23 cellular contexts compared by ENCODE assay signal in the genomic region with DNA sequence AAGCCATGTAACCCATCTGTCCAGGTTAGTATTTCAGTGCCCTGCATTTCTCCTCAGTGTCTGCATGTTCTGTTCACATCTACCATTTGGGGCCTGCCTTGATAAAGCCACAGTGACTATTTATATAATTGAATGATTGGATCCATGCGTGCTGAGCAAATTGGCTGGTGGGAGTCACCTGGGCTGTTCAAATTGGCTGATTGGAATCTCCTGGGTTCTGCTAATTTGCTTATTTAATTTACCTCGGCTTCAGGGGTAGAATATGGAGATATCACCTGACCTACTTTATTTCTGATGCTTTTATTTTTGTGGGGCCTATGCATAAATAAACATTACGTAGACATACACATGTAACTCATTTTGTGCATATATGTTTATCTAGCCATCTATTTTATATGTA.
DNase-seq lines count a peak whose midpoint lies in the region; ATAC-seq and TF ChIP-seq lines count a peak whose summit lies in the region.
"Had no signal": no experiment of that assay in that cellular context is flagged by ENCODE, and none has a peak within 500 bp of the region (broad histone marks: within the 10 kb centered on the region; RNA-seq: fewer than 3 reads in every experiment).

No MANE protein-coding gene starts in this region.

- DNase-seq in SK-N-SH, result peak; percentile 56
- DNase-seq in GM23338 (ENCODE audit: low spot score), result no peak
- DNase-seq in activated naive CD8-positive, alpha-beta T cell treated with anti-CD3 and anti-CD28 coated beads, Interleukin-2, amount 50 U/mL, for 24 hours, result no peak
- DNase-seq in stimulated activated CD8-positive, alpha-beta memory T cell treated with anti-CD3 and anti-CD28 coated beads, Interleukin-4, amount 100 ng/mL, for 48 hours, result no peak
- DNase-seq: 8988T; ACHN; BE2C; C1 segment of cervical spinal cord; CD4-positive, alpha-beta memory T cell; CD4-positive, CD25-positive, alpha-beta regulatory T cell; CD8-positive, alpha-beta memory T cell; COR-L47; DMS 273 treated with DMSO at 0.1 percent for 48 hours; DMS153; DMS53; DMS79; DND-41; EL; GDM1 had no signal

- H3K27ac Mint-ChIP-seq in GM23338, result no peak overlapping the region
- no peak overlapping the region for H3K27ac Mint-ChIP-seq in activated naive CD8-positive, alpha-beta T cell treated with anti-CD3 and anti-CD28 coated beads, Interleukin-2, amount 50 U/mL, for 24 hours
- H3K27ac Mint-ChIP-seq: CD14-positive monocyte; CD4-positive, alpha-beta memory T cell; CD4-positive, CD25-positive, alpha-beta regulatory T cell; CD8-positive, alpha-beta memory T cell had no signal

- H3K9me3 Mint-ChIP-seq in GM23338, result peaks cover 6% of the 10 kb centered on the region; the same call in 2 of the 3 replicates
- H3K9me3 Mint-ChIP-seq in activated naive CD8-positive, alpha-beta T cell treated with anti-CD3 and anti-CD28 coated beads, Interleukin-2, amount 50 U/mL, for 24 hours, result peaks cover 13% of the 10 kb centered on the region

- H3F3A ChIP-seq in OCI-LY1 (ENCODE audit: insufficient read depth, low read length), result no peaks in the 10 kb centered on the region
- H3F3A ChIP-seq in SK-N-SH (replicated peaks; ENCODE audit: insufficient read depth), result no peaks in the 10 kb centered on the region
- no peaks in the 10 kb centered on the region for H3F3A ChIP-seq in GM23338 (replicated peaks; ENCODE audit: low read depth)

- ATAC-seq in GM23338, result no peak
- no peak for ATAC-seq in activated naive CD8-positive, alpha-beta T cell treated with anti-CD3 and anti-CD28 coated beads, Interleukin-2, amount 50 U/mL, for 24 hours
- ATAC-seq: GM12878 had no signal

- H3K27ac ChIP-seq in OCI-LY1 (ENCODE audit: low read depth, low read length, poor library complexity, severe bottlenecking) (peak overlapping the region; percentile 59), SK-N-SH (ENCODE audit: low read depth in 2 of 2, low read length in 1 of 2) (peak overlapping the region in 1 of 2 experiments; percentile 82; a peak in 2 of 4 replicates), GM23338 (ENCODE audit: low read depth) (no peak overlapping the region)
- H3K27ac ChIP-seq: BLaER1 had no signal

- TF ChIP-seq RAD21 in SK-N-SH (IDR thresholded peaks at IDR 0.05; ENCODE audit: low read length), result peak; percentile 34; the same call in 1 of the 2 replicates

- H3K4me3 ChIP-seq in OCI-LY1 (ENCODE audit: low read depth, low read length, poor library complexity, severe bottlenecking), result no peak overlapping the region
- no peak overlapping the region for H3K4me3 ChIP-seq in SK-N-SH (ENCODE audit: low read depth in 2 of 2, low read length in 1 of 2)
- H3K4me3 ChIP-seq in GM23338, result no peak overlapping the region
- H3K4me3 ChIP-seq: BLaER1, GM12878 had no signal

- H3K79me2 ChIP-seq in OCI-LY1 (ENCODE audit: insufficient read depth, low read length) (no peaks in the 10 kb centered on the region), SK-N-SH (ENCODE audit: insufficient read depth) (no peaks in the 10 kb centered on the region), GM23338 (replicated peaks; ENCODE audit: insufficient read depth) (no peaks in the 10 kb centered on the region)

- H3K27me3 ChIP-seq in OCI-LY1 (ENCODE audit: insufficient read depth, low read length) (no peaks in the 10 kb centered on the region), SK-N-SH (ENCODE audit: insufficient read depth) (no peaks in the 10 kb centered on the region), GM23338 (ENCODE audit: insufficient read depth) (no peaks in the 10 kb centered on the region)
- H3K27me3 ChIP-seq: BE2C, BLaER1 had no signal

- TF ChIP-seq CTCF in OCI-LY1 (IDR thresholded peaks at IDR 0.05; ENCODE audit: low read length), result no peak
- no peak for TF ChIP-seq CTCF in SK-N-SH (IDR thresholded peaks at IDR 0.05)
- TF ChIP-seq CTCF in GM23338 (conservative IDR thresholded peaks at IDR 0.05; ENCODE audit: low read depth in 2 of 2), result no peak

- no peaks in the 10 kb centered on the region for H3K4me1 Mint-ChIP-seq in GM23338
- H3K4me1 Mint-ChIP-seq in activated naive CD8-positive, alpha-beta T cell treated with anti-CD3 and anti-CD28 coated beads, Interleukin-2, amount 50 U/mL, for 24 hours, result no peaks in the 10 kb centered on the region
- H3K4me1 Mint-ChIP-seq: CD14-positive monocyte; CD4-positive, alpha-beta memory T cell; CD4-positive, CD25-positive, alpha-beta regulatory T cell had no signal

- POLR2A ChIA-PET in SK-N-SH (lab: Yijun Ruan, JAX), result no interaction called here

- H3K36me3 Mint-ChIP-seq in GM23338 (ENCODE audit: low read depth), result no peaks in the 10 kb centered on the region
- H3K36me3 Mint-ChIP-seq in activated naive CD8-positive, alpha-beta T cell treated with anti-CD3 and anti-CD28 coated beads, Interleukin-2, amount 50 U/mL, for 24 hours (ENCODE audit: low read depth), result no peaks in the 10 kb centered on the region
- H3K36me3 Mint-ChIP-seq: CD14-positive monocyte; CD4-positive, CD25-positive, alpha-beta regulatory T cell had no signal

- no peak overlapping the region for H2AFZ ChIP-seq in OCI-LY1 (ENCODE audit: low read length)
- no peak overlapping the region for H2AFZ ChIP-seq in SK-N-SH (ENCODE audit: low read depth)
- no peak overlapping the region for H2AFZ ChIP-seq in GM23338

- H3K9ac ChIP-seq in OCI-LY1 (ENCODE audit: low read length) (no peak overlapping the region), SK-N-SH (no peak overlapping the region)
- H3K9ac ChIP-seq: BLaER1 had no signal

- 24% methylated on average over 3 of the region's 3 CpGs for WGBS in SK-N-SH (ENCODE audit: low lambda C conversion rate)

- H3K4me2 ChIP-seq in OCI-LY1 (ENCODE audit: low read length) (no peak overlapping the region), SK-N-SH (no peak overlapping the region), GM23338 (no peak overlapping the region)
- H3K4me2 ChIP-seq: BLaER1 had no signal

- no peaks in the 10 kb centered on the region for H3K36me3 ChIP-seq in OCI-LY1 (ENCODE audit: insufficient read depth, low read length)
- no peaks in the 10 kb centered on the region for H3K36me3 ChIP-seq in SK-N-SH (replicated peaks in 1 of 2; ENCODE audit: control insufficient read depth in 1 of 2, insufficient read depth in 2 of 2, low read length in 1 of 2)
- no peaks in the 10 kb centered on the region for H3K36me3 ChIP-seq in GM23338 (ENCODE audit: insufficient read depth)
- H3K36me3 ChIP-seq: BE2C, BLaER1 had no signal

- no peak overlapping the region for H3K4me3 Mint-ChIP-seq in GM23338
- no peak overlapping the region for H3K4me3 Mint-ChIP-seq in activated naive CD8-positive, alpha-beta T cell treated with anti-CD3 and anti-CD28 coated beads, Interleukin-2, amount 50 U/mL, for 24 hours
- H3K4me3 Mint-ChIP-seq: CD14-positive monocyte; CD4-positive, alpha-beta memory T cell; CD4-positive, CD25-positive, alpha-beta regulatory T cell; CD8-positive, alpha-beta memory T cell had no signal

- no peaks in the 10 kb centered on the region for H3K9me3 ChIP-seq in OCI-LY1 (ENCODE audit: low read length)
- no peaks in the 10 kb centered on the region for H3K9me3 ChIP-seq in SK-N-SH
- H3K9me3 ChIP-seq: BE2C had no signal

- H3K9me2 ChIP-seq in OCI-LY1 (ENCODE audit: low read depth, low read length) (no peaks in the 10 kb centered on the region), SK-N-SH (no peaks in the 10 kb centered on the region), GM23338 (ENCODE audit: insufficient read depth) (no peaks in the 10 kb centered on the region)

- CTCF ChIA-PET in SK-N-SH (lab: Yijun Ruan, JAX), result interaction anchor here (1.4 to 1.6 kb wide), 3 partner anchors 10 to 87 kb away, joined by 3 to 4 read pairs (median 3); no protein-coding TSS in a partner anchor

- TF ChIP-seq EP300 in SK-N-SH (IDR thresholded peaks at IDR 0.05; ENCODE audit: borderline replicate concordance in 1 of 2, low read depth in 1 of 2, low read length in 1 of 2), result peak in 1 of 2 experiments; percentile 94; a peak in 2 of 4 replicates

- peaks cover 4% of the 10 kb centered on the region for H3K27me3 Mint-ChIP-seq in GM23338 (ENCODE audit: insufficient read depth, low read depth, poor library complexity)
- peaks cover 4% of the 10 kb centered on the region for H3K27me3 Mint-ChIP-seq in activated naive CD8-positive, alpha-beta T cell treated with anti-CD3 and anti-CD28 coated beads, Interleukin-2, amount 50 U/mL, for 24 hours
- H3K27me3 Mint-ChIP-seq: CD4-positive, CD25-positive, alpha-beta regulatory T cell had no signal

- H4K20me1 ChIP-seq in OCI-LY1 (ENCODE audit: insufficient read depth, low read length) (no peaks in the 10 kb centered on the region), SK-N-SH (ENCODE audit: insufficient read depth) (no peaks in the 10 kb centered on the region), GM23338 (replicated peaks; ENCODE audit: insufficient read depth) (no peaks in the 10 kb centered on the region)
- H4K20me1 ChIP-seq: BLaER1 had no signal

- H3K4me1 ChIP-seq in OCI-LY1 (ENCODE audit: insufficient read depth, low read length, severe bottlenecking) (peaks cover 14% of the 10 kb centered on the region), SK-N-SH (ENCODE audit: control insufficient read depth in 1 of 2, insufficient read depth in 2 of 2, low read depth in 1 of 2, low read length in 1 of 2) (peaks cover 0 to 11% of the 10 kb centered on the region in 2 experiments; a peak in 2 of 4 replicates), GM23338 (ENCODE audit: insufficient read depth) (no peaks in the 10 kb centered on the region)
- H3K4me1 ChIP-seq: BE2C, BLaER1 had no signal

TF ChIP-seq in GM23338, 12 proteins besides CTCF, POLR2A, EP300 and RAD21 (continues in another document):
- TF ChIP-seq, protein P1, sequence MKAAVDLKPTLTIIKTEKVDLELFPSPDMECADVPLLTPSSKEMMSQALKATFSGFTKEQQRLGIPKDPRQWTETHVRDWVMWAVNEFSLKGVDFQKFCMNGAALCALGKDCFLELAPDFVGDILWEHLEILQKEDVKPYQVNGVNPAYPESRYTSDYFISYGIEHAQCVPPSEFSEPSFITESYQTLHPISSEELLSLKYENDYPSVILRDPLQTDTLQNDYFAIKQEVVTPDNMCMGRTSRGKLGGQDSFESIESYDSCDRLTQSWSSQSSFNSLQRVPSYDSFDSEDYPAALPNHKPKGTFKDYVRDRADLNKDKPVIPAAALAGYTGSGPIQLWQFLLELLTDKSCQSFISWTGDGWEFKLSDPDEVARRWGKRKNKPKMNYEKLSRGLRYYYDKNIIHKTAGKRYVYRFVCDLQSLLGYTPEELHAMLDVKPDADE (IDR thresholded peaks at IDR 0.05), result no peak
- no peak for TF ChIP-seq ZNF114 (CRISPR knock-in tag; IDR thresholded peaks at IDR 0.05)
- no peak for TF ChIP-seq CREB1 (CRISPR knock-in tag; IDR thresholded peaks at IDR 0.05; ENCODE audit: low read depth)
- no peak for TF ChIP-seq JUNB (IDR thresholded peaks at IDR 0.05; ENCODE audit: unreplicated experiment)
- no peak for TF ChIP-seq NANOG (IDR thresholded peaks at IDR 0.05; ENCODE audit: borderline replicate concordance)
